In the genomic region with DNA sequence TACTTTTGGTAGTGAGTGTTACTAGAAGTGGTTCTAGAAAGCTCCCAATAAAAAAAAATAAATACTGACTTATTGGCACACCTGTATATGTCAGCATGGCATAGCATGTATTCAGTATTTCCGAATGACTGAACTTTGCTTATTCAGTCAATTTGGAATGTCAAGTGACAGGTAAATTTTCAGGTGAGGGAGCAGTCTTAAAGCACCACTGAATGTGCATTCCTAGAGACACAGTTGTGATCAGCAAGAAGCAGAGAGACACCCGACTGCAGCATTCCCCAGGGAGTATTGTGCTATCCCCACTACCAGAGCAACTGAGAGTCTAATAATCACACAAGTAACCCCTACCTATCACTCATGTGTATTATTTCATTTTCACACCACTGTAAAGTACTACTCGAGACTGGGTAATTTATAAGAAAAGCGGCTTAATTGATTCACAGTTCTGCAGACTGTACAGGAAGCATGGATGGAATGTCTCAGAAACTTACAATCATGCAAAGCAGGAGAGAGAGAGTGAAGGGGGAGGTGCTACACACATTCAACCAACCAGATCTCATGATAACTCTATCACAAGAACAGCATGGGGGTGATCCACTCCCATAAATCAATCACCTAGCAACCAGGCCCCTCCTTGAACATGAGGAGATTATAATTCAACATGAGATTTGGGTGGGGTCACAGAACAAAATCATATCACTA, we compare ENCODE assay signal across 19 cellular contexts.
"Had no signal": no experiment of that assay in that cellular context is flagged by ENCODE, and none has a peak within 500 bp of the region (broad histone marks: within the 10 kb centered on the region; RNA-seq: fewer than 3 reads in every experiment).

No MANE protein-coding gene starts in this region.

- H3K4me1 Mint-ChIP-seq: immature natural killer cell; naive thymus-derived CD4-positive, alpha-beta T cell had no signal

- H3K36me3 ChIP-seq: neutrophil, right atrium auricular region, sigmoid colon, stomach, thoracic aorta had no signal

- H3K4me3 Mint-ChIP-seq: immature natural killer cell; naive thymus-derived CD4-positive, alpha-beta T cell; nephron progenitor cell had no signal

- DNase-seq: erythroblast; foreskin keratinocyte; immature natural killer cell; left cardiac atrium; left ventricle myocardium superior; naive thymus-derived CD4-positive, alpha-beta T cell; nephron progenitor cell; posterior cingulate gyrus; sigmoid colon; stimulated activated naive CD4-positive, alpha-beta T cell; stomach; substantia nigra; trophoblast cell had no signal

- H3K4me3 ChIP-seq: lung, right atrium auricular region, sigmoid colon, skin epidermis, stomach, thoracic aorta had no signal

- H3K27me3 Mint-ChIP-seq: naive thymus-derived CD4-positive, alpha-beta T cell had no signal

- H3K4me1 ChIP-seq: foreskin keratinocyte, right atrium auricular region, sigmoid colon, stomach had no signal

- H3K9me3 ChIP-seq: neutrophil, thoracic aorta had no signal

- H3K27ac ChIP-seq: foreskin keratinocyte, neutrophil, right atrium auricular region, sigmoid colon, skin epidermis, stomach, thoracic aorta had no signal

- FAIRE-seq: keratinocyte had no signal

- H3K27me3 ChIP-seq: foreskin keratinocyte, neutrophil, right atrium auricular region, sigmoid colon, stomach had no signal

- ATAC-seq: foreskin keratinocyte; left cardiac atrium; left ventricle myocardium superior; naive thymus-derived CD4-positive, alpha-beta T cell had no signal

- H3K27ac Mint-ChIP-seq: immature natural killer cell; naive thymus-derived CD4-positive, alpha-beta T cell; nephron progenitor cell had no signal
